In genomic region chr6:91267246-91267645, GRCh38 we compare ENCODE assay signal across 29 cellular contexts.
"Had no signal": no experiment of that assay in that cellular context is flagged by ENCODE, and none has a peak within 500 bp of the region (broad histone marks: within the 10 kb centered on the region; RNA-seq: fewer than 3 reads in every experiment).

No MANE protein-coding gene starts in this region.

- H2AFZ ChIP-seq: parathyroid adenoma had no signal

- H3K27me3 ChIP-seq: left lung, stomach, testis, thyroid gland, transverse colon, upper lobe of left lung, vagina had no signal

- H3K27ac ChIP-seq: left lung, lower lobe of right lung, parathyroid adenoma, psoas muscle, skin epidermis, stomach, testis, thyroid gland, transverse colon, upper lobe of left lung, vagina had no signal

- H3K9me3 Mint-ChIP-seq: mesothelial cell of epicardium, nephron progenitor cell had no signal

- H3K79me2 ChIP-seq: parathyroid adenoma had no signal

- H3K36me3 Mint-ChIP-seq: immature natural killer cell; mesothelial cell of epicardium; naive B cell; natural killer cell; stimulated activated naive B cell treated with anti-CD40 and anti-IgM and Interleukin-4, amounts not matched to agents 10 μg/mL and 1 μg/mL and 100 μg/mL, for 72 hours had no signal

- H3K9ac ChIP-seq: parathyroid adenoma had no signal

- DNase-seq: hypothalamus; immature natural killer cell; kidney; left colon; left lung; lower lobe of right lung; mesendoderm; naive B cell; natural killer cell; nephron progenitor cell; nucleus accumbens; psoas muscle; right cardiac atrium; stimulated activated CD4-positive, alpha-beta T cell treated with anti-CD3 and anti-CD28 coated beads, Interleukin-12 subunit alpha, Interleukin-12 subunit beta, amount 100 ng/mL, for 4 hours; stimulated activated CD4-positive, alpha-beta T cell treated with anti-CD3 and anti-CD28 coated beads, Interleukin-15, amount 100 ng/mL, for 24 hours; stimulated activated CD4-positive, alpha-beta T cell treated with anti-CD3 and anti-CD28 coated beads, Interleukin-2, amount 100 ng/mL, for 24 hours; stimulated activated CD4-positive, alpha-beta T cell treated with anti-CD3 and anti-CD28 coated beads, Interleukin-4, amount 100 ng/mL, for 1 hour; stimulated activated naive B cell treated with anti-CD40 and anti-IgM and Interleukin-4, amounts not matched to agents 10 μg/mL and 1 μg/mL and 100 μg/mL, for 72 hours; stimulated activated naive CD8-positive, alpha-beta T cell treated with anti-CD3 and anti-CD28 coated beads, Interleukin-15, Interleukin-2, amounts not matched to agents 100 U/mL and 50 U/mL, for 24 hours; stomach; testis; thyroid gland; transverse colon; upper lobe of left lung had no signal

- H3K4me1 Mint-ChIP-seq: immature natural killer cell; naive B cell; natural killer cell; nephron progenitor cell; stimulated activated naive B cell treated with anti-CD40 and anti-IgM and Interleukin-4, amounts not matched to agents 10 μg/mL and 1 μg/mL and 100 μg/mL, for 72 hours had no signal

- H3K4me3 ChIP-seq: left lung, lower lobe of right lung, psoas muscle, skin epidermis, stomach, testis, thyroid gland, transverse colon, upper lobe of left lung, vagina had no signal

- H3K9me3 ChIP-seq: lower lobe of right lung, psoas muscle, testis, thyroid gland, transverse colon, upper lobe of left lung, vagina had no signal

- H3K27me3 Mint-ChIP-seq: naive B cell; stimulated activated naive B cell treated with anti-CD40 and anti-IgM and Interleukin-4, amounts not matched to agents 10 μg/mL and 1 μg/mL and 100 μg/mL, for 72 hours had no signal

- H3K4me3 Mint-ChIP-seq: immature natural killer cell; mesothelial cell of epicardium; naive B cell; natural killer cell; nephron progenitor cell; stimulated activated naive B cell treated with anti-CD40 and anti-IgM and Interleukin-4, amounts not matched to agents 10 μg/mL and 1 μg/mL and 100 μg/mL, for 72 hours had no signal

- ATAC-seq: left colon; left lung; lower lobe of right lung; natural killer cell; psoas muscle; right cardiac atrium; sciatic nerve; stimulated activated naive B cell treated with anti-CD40 and anti-IgM and Interleukin-4, amounts not matched to agents 10 μg/mL and 1 μg/mL and 100 μg/mL, for 72 hours; stimulated activated naive CD8-positive, alpha-beta T cell treated with anti-CD3 and anti-CD28 coated beads, Interleukin-15, Interleukin-2, amounts not matched to agents 100 U/mL and 50 U/mL, for 24 hours had no signal

- H3K27ac Mint-ChIP-seq: immature natural killer cell; naive B cell; natural killer cell; nephron progenitor cell; stimulated activated naive B cell treated with anti-CD40 and anti-IgM and Interleukin-4, amounts not matched to agents 10 μg/mL and 1 μg/mL and 100 μg/mL, for 72 hours had no signal

- H3K36me3 ChIP-seq: left lung, lower lobe of right lung, stomach, thyroid gland, transverse colon, upper lobe of left lung, vagina had no signal

- H3K4me1 ChIP-seq: left lung, lower lobe of right lung, parathyroid adenoma, psoas muscle, stomach, thyroid gland, transverse colon, upper lobe of left lung, vagina had no signal
